In the genomic region with DNA sequence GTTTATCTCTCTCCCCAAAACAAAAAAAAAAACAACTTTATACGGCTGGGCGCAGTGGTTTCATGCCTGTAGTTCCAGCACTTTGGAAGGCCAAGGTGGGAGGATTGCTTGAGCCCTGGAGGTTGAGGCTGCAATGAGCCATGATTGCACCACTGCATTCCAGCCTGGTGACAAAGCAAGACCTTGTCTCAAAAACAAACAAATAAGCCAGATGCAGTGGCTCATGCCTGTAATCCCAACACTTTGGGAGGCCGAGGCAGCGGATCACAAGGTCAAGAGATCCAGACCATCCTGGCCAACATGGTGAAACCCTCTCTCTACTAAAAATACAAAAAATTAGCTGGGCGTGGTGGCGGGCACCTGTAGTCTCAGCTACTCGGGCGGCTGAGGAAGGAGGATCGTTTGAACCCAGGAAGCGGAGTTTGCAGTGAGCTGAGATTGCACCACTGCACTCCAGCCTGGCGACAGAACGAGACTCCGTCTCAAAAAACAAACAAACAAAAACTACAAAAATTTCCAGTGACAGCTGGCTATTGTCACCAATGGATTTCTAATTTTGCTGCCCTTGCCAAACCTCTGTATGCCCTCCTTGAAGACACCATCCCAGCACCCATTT, we compare ENCODE assay signal across 15 cellular contexts. TPM values are rescaled to one million over a fixed set of nuclear protein-coding genes. Genes with fewer than 3 reads are reported as not detected.
DNase-seq lines count a peak whose midpoint lies in the region; ATAC-seq lines count a peak whose summit lies in the region.
"Not testable (repeated sequence)": the region's sequence is repeated elsewhere in the genome, so short reads cannot be mapped to it uniquely, and the experiment has no call there.
"Had no signal": no experiment of that assay in that cellular context is flagged by ENCODE, and none has a peak within 500 bp of the region (broad histone marks: within the 10 kb centered on the region; RNA-seq: fewer than 3 reads in every experiment).

No MANE protein-coding gene starts in this region.

- not testable (repeated sequence) for H3K23ac ChIP-seq in mesenchymal stem cell (ENCODE audit: low read length in 2 of 2)

- not testable (repeated sequence) for ATAC-seq in activated naive CD8-positive, alpha-beta T cell treated with anti-CD3 and anti-CD28 coated beads, Interleukin-2, amount 10 ng/mL, durations not matched to agents 7 days and 5 days (ENCODE audit: low read depth)

- H4K8ac ChIP-seq in mesenchymal stem cell (ENCODE audit: low read length): not testable (repeated sequence)

- H3K4me1 ChIP-seq in mesenchymal stem cell (ENCODE audit: control insufficient read depth, insufficient read depth, low read depth, low read length): not testable (repeated sequence)

- not testable (repeated sequence) for H3K36me3 ChIP-seq in mesenchymal stem cell (ENCODE audit: control insufficient read depth in 1 of 2, insufficient read depth in 2 of 2, low read depth in 1 of 2, low read length in 2 of 2)

- H3K4me1 Mint-ChIP-seq in activated naive CD8-positive, alpha-beta T cell treated with anti-CD3 and anti-CD28 coated beads, Interleukin-2, amount 10 ng/mL, durations not matched to agents 7 days and 5 days: peaks cover 20% of the 10 kb centered on the region

- not testable (repeated sequence) for H3K9me3 Mint-ChIP-seq in activated naive CD8-positive, alpha-beta T cell treated with anti-CD3 and anti-CD28 coated beads, Interleukin-2, amount 10 ng/mL, durations not matched to agents 7 days and 5 days

- not testable (repeated sequence) for H2BK120ac ChIP-seq in mesenchymal stem cell (ENCODE audit: low read depth, low read length)

- not testable (repeated sequence) for H2AFZ ChIP-seq in mesenchymal stem cell (ENCODE audit: low read depth, low read length)

- H3K27me3 ChIP-seq in mesenchymal stem cell (ENCODE audit: control insufficient read depth in 1 of 2, insufficient read depth in 1 of 2, low read length in 2 of 2): not testable (repeated sequence)

- H2BK12ac ChIP-seq in mesenchymal stem cell (ENCODE audit: low read length in 2 of 2): not testable (repeated sequence)

- not testable (repeated sequence) for H3K4me3 Mint-ChIP-seq in activated naive CD8-positive, alpha-beta T cell treated with anti-CD3 and anti-CD28 coated beads, Interleukin-2, amount 10 ng/mL, durations not matched to agents 7 days and 5 days

- not testable (repeated sequence) for H3K27me3 Mint-ChIP-seq in activated naive CD8-positive, alpha-beta T cell treated with anti-CD3 and anti-CD28 coated beads, Interleukin-2, amount 10 ng/mL, durations not matched to agents 7 days and 5 days

- not testable (repeated sequence) for H3K9ac ChIP-seq in mesenchymal stem cell (ENCODE audit: low read length)

- not testable (repeated sequence) for H3K27ac ChIP-seq in mesenchymal stem cell (ENCODE audit: low read length, poor library complexity, severe bottlenecking)

- peaks cover 53% of the 10 kb centered on the region for H3K36me3 Mint-ChIP-seq in activated naive CD8-positive, alpha-beta T cell treated with anti-CD3 and anti-CD28 coated beads, Interleukin-2, amount 10 ng/mL, durations not matched to agents 7 days and 5 days

- not testable (repeated sequence) for H2AK5ac ChIP-seq in mesenchymal stem cell (ENCODE audit: low read length, severe bottlenecking)

- H3K14ac ChIP-seq in mesenchymal stem cell (ENCODE audit: low read length in 2 of 2): not testable (repeated sequence)

- not testable (repeated sequence) for H3K79me1 ChIP-seq in mesenchymal stem cell (replicated peaks; ENCODE audit: low read length, poor library complexity, severe bottlenecking)

- H2BK5ac ChIP-seq in mesenchymal stem cell (ENCODE audit: low read depth, low read length, poor library complexity, severe bottlenecking): not testable (repeated sequence)

- H3K4me3 ChIP-seq in mesenchymal stem cell (ENCODE audit: insufficient read depth in 1 of 2, low read depth in 1 of 2, low read length in 2 of 2): not testable (repeated sequence)

- POLR2A ChIA-PET in activated naive CD8-positive, alpha-beta T cell treated with anti-CD3 and anti-CD28 coated beads, Interleukin-2, amount 10 ng/mL, durations not matched to agents 7 days and 5 days (lab: Charles Lee): not testable (repeated sequence)

- H2BK15ac ChIP-seq in mesenchymal stem cell (ENCODE audit: low read depth, poor library complexity, severe bottlenecking): not testable (repeated sequence)

- H3K4ac ChIP-seq in mesenchymal stem cell (ENCODE audit: low read depth in 1 of 2, low read length in 2 of 2): not testable (repeated sequence)

- not testable (repeated sequence) for H3K4me2 ChIP-seq in mesenchymal stem cell (ENCODE audit: low read length, poor library complexity, severe bottlenecking)

- not testable (repeated sequence) for H3K18ac ChIP-seq in mesenchymal stem cell (ENCODE audit: low read depth in 1 of 2, low read length in 2 of 2)

- 64% methylated on average over 13 of the region's 13 CpGs for WGBS in mesenchymal stem cell

- DNase-seq in GM04504 (ENCODE audit: low read depth) (peak; percentile 5), NCI-H460 (ENCODE audit: extremely low read depth, low read depth) (peak; percentile 56), fibroblast of gingiva (ENCODE audit: low read depth) (peak; percentile 39), mesenchymal stem cell (peak; percentile 79)
- DNase-seq in activated naive CD8-positive, alpha-beta T cell treated with anti-CD3 and anti-CD28 coated beads, Interleukin-2, amount 10 ng/mL, durations not matched to agents 7 days and 5 days: not testable (repeated sequence)

- H3K27ac Mint-ChIP-seq in activated naive CD8-positive, alpha-beta T cell treated with anti-CD3 and anti-CD28 coated beads, Interleukin-2, amount 10 ng/mL, durations not matched to agents 7 days and 5 days: peak overlapping the region; percentile 6

- not testable (repeated sequence) for H4K91ac ChIP-seq in mesenchymal stem cell (ENCODE audit: low read length)

- H3K9me3 ChIP-seq in mesenchymal stem cell (ENCODE audit: control insufficient read depth, low read length): peaks cover 13% of the 10 kb centered on the region

RNA-seq across cellular contexts. Expression of a gene that starts 27.5 kb away (rescaled TPM):
- total RNA-seq in NCI-H460 (2014; rRNA removed; shearing (Covaris generic)): 363 and 441 TPM in 2 replicates
- polyA plus RNA-seq in NCI-H460 (2014; cell fraction: nucleus; rRNA removed): 336 and 503 TPM in 2 replicates
- total RNA-seq in activated naive CD8-positive, alpha-beta T cell treated with anti-CD3 and anti-CD28 coated beads, Interleukin-2, amount 10 ng/mL, durations not matched to agents 7 days and 5 days: 100 to 1,000 TPM; 776 to 848 TPM
- polyA plus RNA-seq in mesenchymal stem cell (2013, experiment 1 of 2): 908 TPM
- 993 TPM for polyA plus RNA-seq in mesenchymal stem cell (2013, experiment 2 of 2)

RNA-seq across cellular contexts. Expression of a gene that starts 39.3 kb away (rescaled TPM):
- 1.2 TPM in 1 of 2 replicates, not detected in the other for total RNA-seq in NCI-H460 (2014; rRNA removed; shearing (Covaris generic))
- 5.8 and 9.2 TPM in 2 replicates for polyA plus RNA-seq in NCI-H460 (2014; cell fraction: nucleus; rRNA removed)
- not detected for total RNA-seq in activated naive CD8-positive, alpha-beta T cell treated with anti-CD3 and anti-CD28 coated beads, Interleukin-2, amount 10 ng/mL, durations not matched to agents 7 days and 5 days
- polyA plus RNA-seq in mesenchymal stem cell (2013, experiment 1 of 2): 3.9 TPM
- 3.6 TPM for polyA plus RNA-seq in mesenchymal stem cell (2013, experiment 2 of 2)
- total RNA-seq: activated CD4-positive, alpha-beta T cell treated with anti-CD3 and anti-CD28 coated beads for 36 hours; activated naive CD4-positive, alpha-beta T cell treated with anti-CD3 and anti-CD28 coated beads for 36 hours; CD4-positive, alpha-beta memory T cell had no signal
- polyA plus RNA-seq: CD4-positive, alpha-beta memory T cell had no signal

RNA-seq across cellular contexts. Expression of a gene that starts 45.0 kb away (rescaled TPM):
- total RNA-seq in NCI-H460 (2014; rRNA removed; shearing (Covaris generic)): 0.84 TPM in 1 of 2 replicates, not detected in the other
- polyA plus RNA-seq in NCI-H460 (2014; cell fraction: nucleus; rRNA removed): not detected in 2 replicates
- total RNA-seq in activated naive CD8-positive, alpha-beta T cell treated with anti-CD3 and anti-CD28 coated beads, Interleukin-2, amount 10 ng/mL, durations not matched to agents 7 days and 5 days: not detected
- polyA plus RNA-seq in mesenchymal stem cell (2013, experiment 1 of 2): 1.4 TPM
- polyA plus RNA-seq in mesenchymal stem cell (2013, experiment 2 of 2): 1.2 TPM
- total RNA-seq: epithelial cell of proximal tubule, temporal lobe had no signal

RNA-seq across cellular contexts. Expression of a gene that starts 52.5 kb away (rescaled TPM):
- 91.4 and 116 TPM in 2 replicates for total RNA-seq in NCI-H460 (2014; rRNA removed; shearing (Covaris generic))
- 58.0 and 74.1 TPM in 2 replicates for polyA plus RNA-seq in NCI-H460 (2014; cell fraction: nucleus; rRNA removed)
- total RNA-seq in activated naive CD8-positive, alpha-beta T cell treated with anti-CD3 and anti-CD28 coated beads, Interleukin-2, amount 10 ng/mL, durations not matched to agents 7 days and 5 days: 100 to 1,000 TPM; 133 TPM
- polyA plus RNA-seq in mesenchymal stem cell (2013, experiment 1 of 2): 185 TPM
- 184 TPM for polyA plus RNA-seq in mesenchymal stem cell (2013, experiment 2 of 2)

RNA-seq across cellular contexts. Expression of a gene that starts 58.2 kb away (rescaled TPM):
- not detected in 2 replicates for total RNA-seq in NCI-H460 (2014; rRNA removed; shearing (Covaris generic))
- 1.4 TPM in 1 of 2 replicates, not detected in the other for polyA plus RNA-seq in NCI-H460 (2014; cell fraction: nucleus; rRNA removed)
- total RNA-seq in activated naive CD8-positive, alpha-beta T cell treated with anti-CD3 and anti-CD28 coated beads, Interleukin-2, amount 10 ng/mL, durations not matched to agents 7 days and 5 days: not detected
- 1.4 TPM for polyA plus RNA-seq in mesenchymal stem cell (2013, experiment 1 of 2)
- 1.3 TPM for polyA plus RNA-seq in mesenchymal stem cell (2013, experiment 2 of 2)
- total RNA-seq: activated CD4-positive, alpha-beta T cell treated with anti-CD3 and anti-CD28 coated beads for 36 hours; activated naive CD4-positive, alpha-beta T cell treated with anti-CD3 and anti-CD28 coated beads for 36 hours; activated T-cell treated with anti-CD3 and anti-CD28 coated beads, Interleukin-2, amount 50 U/mL, for 72 hours; CD4-positive, alpha-beta memory T cell; epithelial cell of proximal tubule; GM12878; H7; SK-MEL-5; T-helper 1 cell treated with Interleukin-12 subunit alpha and Interleukin-12 subunit beta and Interleukin-4 antibody, amounts not matched to agents 30 ng/mL and 1 ng/mL, for 36 hours; temporal lobe had no signal
- polyA plus RNA-seq: CD4-positive, alpha-beta memory T cell; GM12878 had no signal
